ENCODE assay signal across 8 cellular contexts in genomic region chr12:96399919-96400630, GRCh38. TPM values are rescaled to one million over a fixed set of nuclear protein-coding genes. Genes with fewer than 3 reads are reported as not detected.
DNase-seq lines count a peak whose midpoint lies in the region; ATAC-seq and TF ChIP-seq lines count a peak whose summit lies in the region.

Gene CDK17 (minus strand): TSS chr12:96400439. CDS start chr12:96334836, 65,603 bp downstream.

- peak within 1 kb of the TSS; percentile 95 for H3K27ac ChIP-seq in HUES48 (ENCODE audit: low read depth, low read length)

- peak within 1 kb of the TSS; percentile 80 for H3K4me3 ChIP-seq in HUES48 (ENCODE audit: low read depth, low read length)

- no peaks in the 10 kb centered on the region for H3K9me3 ChIP-seq in HUES48 (ENCODE audit: control insufficient read depth, insufficient read depth, low read length)

- no peaks in the 10 kb centered on the region for H3K36me3 ChIP-seq in HUES48 (ENCODE audit: control insufficient read depth, insufficient read depth, low read length)

- H3K4me1 ChIP-seq in HUES48 (ENCODE audit: control insufficient read depth, insufficient read depth, low read length): peaks cover 64% of the 10 kb centered on the region

- in situ Hi-C loops in Caki2 (cut with HindIII; ENCODE audit: low pct_unique_long_range_greater_than_20kb, low sequenced_read_pairs): no loop called here

- peaks cover 48% of the 10 kb centered on the region for H3K4me1 Mint-ChIP-seq in endothelial cell (ENCODE audit: unreplicated experiment)

- H3K9ac ChIP-seq in HUES48 (ENCODE audit: low read depth, low read length): peak within 1 kb of the TSS; percentile 72

- ATAC-seq in GM21381 (IDR thresholded peaks at IDR 0.05; ENCODE audit: unreplicated experiment): peak; percentile 51

- H3K27ac Mint-ChIP-seq in endothelial cell (ENCODE audit: unreplicated experiment): peak within 1 kb of the TSS; percentile 98

- H3K27me3 Mint-ChIP-seq in endothelial cell (ENCODE audit: unreplicated experiment): peaks cover 21% of the 10 kb centered on the region

- peak; percentile 42 for TF ChIP-seq CTCF in endothelial cell (IDR thresholded peaks at IDR 0.05; ENCODE audit: unreplicated experiment)

- H3K9me3 Mint-ChIP-seq in endothelial cell (ENCODE audit: unreplicated experiment): no peaks in the 10 kb centered on the region

- H3K27me3 ChIP-seq in HUES48 (ENCODE audit: control insufficient read depth, insufficient read depth, low read length): no peaks in the 10 kb centered on the region

- peak; percentile 77 for DNase-seq in Caki2 (ENCODE audit: low read depth)
- peak; percentile 62 for DNase-seq in NOMO-1 treated with dmso at 0.1 percent for 144 hours (lab: John Stamatoyannopoulos, UW; ENCODE audit: unreplicated experiment)
- DNase-seq in activated CD8-positive, alpha-beta memory T cell treated with anti-CD3 and anti-CD28 coated beads, Interleukin-2, amount 50 U/mL, for 24 hours (ENCODE audit: extremely low read depth): peak; percentile 61
- peak; percentile 88 for DNase-seq in endothelial cell (ENCODE audit: low spot score)
- DNase-seq in middle frontal gyrus (ENCODE audit: extremely low spot score, low spot score): peak; percentile 87
- peak; percentile 81 for DNase-seq in stimulated activated CD8-positive, alpha-beta memory T cell treated with anti-CD3 and anti-CD28 coated beads, Interleukin-2, amount 100 ng/mL, for 1 hour (ENCODE audit: low read depth in 2 of 2)

- H3K36me3 Mint-ChIP-seq in endothelial cell (ENCODE audit: low read depth, unreplicated experiment): peaks cover 11% of the 10 kb centered on the region

- peak within 1 kb of the TSS; percentile 100 for H3K4me3 Mint-ChIP-seq in endothelial cell (ENCODE audit: unreplicated experiment)

RNA-seq across cellular contexts. Expression of gene CDK17, which starts in this region (rescaled TPM):
- total RNA-seq in Caki2 (2014; rRNA removed; shearing (Covaris generic); ENCODE audit: low replicate concordance): 25.8 and 28.5 TPM in 2 replicates
- 112 TPM for total RNA-seq in endothelial cell (ENCODE audit: unreplicated experiment)

Comparison
In these comparisons a context has a peak if more than half of its experiments do, and no peak if none do; other contexts are left out.
1. Peak in every context shown above with its lines: DNase-seq, ATAC-seq, H3K4me3 ChIP-seq and H3K27ac ChIP-seq.